ENCODE assay signal across 19 cellular contexts in the genomic region with DNA sequence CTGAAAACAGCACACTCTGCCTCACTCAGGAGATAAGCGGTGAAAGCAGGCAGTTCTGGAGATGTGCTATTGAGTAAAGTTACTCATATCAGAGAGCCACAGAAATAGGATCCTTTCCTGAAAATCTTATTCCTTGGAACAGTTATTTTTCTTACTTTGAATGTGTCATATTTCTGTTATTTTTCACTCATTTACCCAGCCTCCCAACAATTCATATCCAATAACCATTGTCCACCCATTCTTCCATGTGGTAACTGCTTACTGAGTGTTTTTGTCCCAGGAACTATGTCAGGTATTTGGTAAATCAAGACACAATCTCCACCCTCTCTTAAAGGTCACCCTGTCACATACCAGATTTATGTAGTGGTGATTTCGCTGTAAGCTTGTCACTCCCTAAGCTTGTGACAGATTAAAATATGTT.
A peak's percentile ranks its signal among the peaks of the same experiment; 100 is the strongest.
DNase-seq lines count a peak whose midpoint lies in the region; ATAC-seq and TF ChIP-seq lines count a peak whose summit lies in the region.
"Had no signal": no experiment of that assay in that cellular context is flagged by ENCODE, and none has a peak within 500 bp of the region (broad histone marks: within the 10 kb centered on the region; RNA-seq: fewer than 3 reads in every experiment).

No MANE protein-coding gene starts in this region.

- RAD21 ChIA-PET in HCT116 (lab: Charles Lee; ENCODE audit: low non-redundant PET in 1 of 2, low total read pairs in 2 of 2, uncharacterized antibody in 2 of 2, unreplicated experiment in 2 of 2): no interaction called here

- H3K27me3 ChIP-seq in HCT116 (ENCODE audit: insufficient read depth, low read length) (no peaks in the 10 kb centered on the region), left lung (no peaks in the 10 kb centered on the region)
- H3K27me3 ChIP-seq: BLaER1 treated with 17β-estradiol and CSF1 and Interleukin-3, amounts not matched to agents 10 nM and 100 nM; breast epithelium; dorsolateral prefrontal cortex had no signal

- no peak overlapping the region for H2AFZ ChIP-seq in HCT116 (ENCODE audit: low read depth, low read length, poor library complexity, severe bottlenecking)

- no peaks in the 10 kb centered on the region for H4K20me1 ChIP-seq in HCT116 (ENCODE audit: insufficient read depth)
- H4K20me1 ChIP-seq: BLaER1 treated with 17β-estradiol and CSF1 and Interleukin-3, amounts not matched to agents 10 nM and 100 nM had no signal

- intact Hi-C loops in HCT116 (cut with micrococcal nuclease) (no loop called here), left lung (cut with DNase I) (no loop called here)
- intact Hi-C loops in activated CD4-positive, alpha-beta memory T cell treated with anti-CD3 and anti-CD28 coated beads for 36 hours (cut with micrococcal nuclease): no loop called here

- POLR2A ChIA-PET in HCT116 (lab: Charles Lee): no interaction called here
- POLR2A ChIA-PET in activated CD4-positive, alpha-beta memory T cell treated with anti-CD3 and anti-CD28 coated beads for 36 hours (lab: Charles Lee): no interaction called here

- peaks cover 6% of the 10 kb centered on the region for H3K4me1 Mint-ChIP-seq in stimulated activated effector memory CD8-positive, alpha-beta T cell treated with anti-CD3 and anti-CD28 coated beads, Interleukin-12 subunit alpha, Interleukin-12 subunit beta, amount 100 ng/mL, for 72 hours
- peaks cover 10% of the 10 kb centered on the region for H3K4me1 Mint-ChIP-seq in activated CD4-positive, alpha-beta memory T cell treated with anti-CD3 and anti-CD28 coated beads for 36 hours (ENCODE audit: low read depth)

- H3K36me3 Mint-ChIP-seq in stimulated activated effector memory CD8-positive, alpha-beta T cell treated with anti-CD3 and anti-CD28 coated beads, Interleukin-12 subunit alpha, Interleukin-12 subunit beta, amount 100 ng/mL, for 72 hours: peaks cover 34% of the 10 kb centered on the region
- H3K36me3 Mint-ChIP-seq in activated CD4-positive, alpha-beta memory T cell treated with anti-CD3 and anti-CD28 coated beads for 36 hours: peaks cover 20% of the 10 kb centered on the region

- ATAC-seq in HCT116 (no peak), left lung (peak; percentile 39), GM21423 (IDR thresholded peaks at IDR 0.05; ENCODE audit: unreplicated experiment) (no peak)
- ATAC-seq in stimulated activated effector memory CD8-positive, alpha-beta T cell treated with anti-CD3 and anti-CD28 coated beads, Interleukin-12 subunit alpha, Interleukin-12 subunit beta, amount 100 ng/mL, for 72 hours: no peak
- ATAC-seq: naive thymus-derived CD4-positive, alpha-beta T cell had no signal

- no peak for TF ChIP-seq RAD21 in HCT116 (IDR thresholded peaks at IDR 0.05; ENCODE audit: low read depth)

- CTCF ChIA-PET in HCT116 (lab: Charles Lee): no interaction called here
- CTCF ChIA-PET in activated CD4-positive, alpha-beta memory T cell treated with anti-CD3 and anti-CD28 coated beads for 36 hours (lab: Charles Lee): no interaction called here

- no peaks in the 10 kb centered on the region for H3K9me2 ChIP-seq in HCT116 (ENCODE audit: insufficient read depth)

- no peak for DNase-seq in HCT116 (ENCODE audit: low read depth, low spot score)
- peak; percentile 58 for DNase-seq in amniotic epithelial cell (ENCODE audit: low read depth)
- no peak for DNase-seq in left lung
- no peak for DNase-seq in stimulated activated effector memory CD8-positive, alpha-beta T cell treated with anti-CD3 and anti-CD28 coated beads, Interleukin-12 subunit alpha, Interleukin-12 subunit beta, amount 100 ng/mL, for 72 hours (ENCODE audit: low spot score in 2 of 2)
- DNase-seq in germinal center (ENCODE audit: low spot score): no peak
- DNase-seq in activated CD4-positive, alpha-beta memory T cell treated with anti-CD3 and anti-CD28 coated beads for 36 hours: no peak
- DNase-seq: activated CD4-positive, alpha-beta T cell treated with anti-CD3 and anti-CD28 coated beads, Interleukin-2, amount 10 ng/mL, durations not matched to agents 7 days and 5 days; dorsolateral prefrontal cortex; GDM1; naive thymus-derived CD4-positive, alpha-beta T cell; NCI-H187; NCI-H345; NK-92 treated with Interleukin-12 subunit alpha and Interleukin-12 subunit beta, amount 100 ng/mL, for 24 hours; posterior cingulate gyrus had no signal

- H3K27ac ChIP-seq in HCT116 (ENCODE audit: low read depth, low read length) (no peak overlapping the region), left lung (no peak overlapping the region)
- H3K27ac ChIP-seq: BLaER1 treated with 17β-estradiol and CSF1 and Interleukin-3, amounts not matched to agents 10 nM and 100 nM; breast epithelium; thoracic aorta had no signal

- H3K9me3 ChIP-seq in HCT116 (ENCODE audit: control insufficient read depth in 1 of 2, insufficient read depth in 1 of 2, low read depth in 1 of 2, low read length in 2 of 2): no peaks in the 10 kb centered on the region
- H3K9me3 ChIP-seq in left lung: no peaks in the 10 kb centered on the region
- H3K9me3 ChIP-seq: breast epithelium, thoracic aorta had no signal

- peak overlapping the region; percentile 17 for H3K27ac Mint-ChIP-seq in stimulated activated effector memory CD8-positive, alpha-beta T cell treated with anti-CD3 and anti-CD28 coated beads, Interleukin-12 subunit alpha, Interleukin-12 subunit beta, amount 100 ng/mL, for 72 hours
- H3K27ac Mint-ChIP-seq in activated CD4-positive, alpha-beta memory T cell treated with anti-CD3 and anti-CD28 coated beads for 36 hours: no peak overlapping the region
- H3K27ac Mint-ChIP-seq: activated CD4-positive, alpha-beta T cell treated with anti-CD3 and anti-CD28 coated beads, Interleukin-2, amount 10 ng/mL, durations not matched to agents 7 days and 5 days; activated naive CD4-positive, alpha-beta T cell treated with anti-CD3 and anti-CD28 coated beads, Interleukin-2, amount 50 U/mL, for 24 hours; naive thymus-derived CD4-positive, alpha-beta T cell had no signal

- H3K4me3 Mint-ChIP-seq in stimulated activated effector memory CD8-positive, alpha-beta T cell treated with anti-CD3 and anti-CD28 coated beads, Interleukin-12 subunit alpha, Interleukin-12 subunit beta, amount 100 ng/mL, for 72 hours: no peak overlapping the region
- H3K4me3 Mint-ChIP-seq in activated CD4-positive, alpha-beta memory T cell treated with anti-CD3 and anti-CD28 coated beads for 36 hours: no peak overlapping the region
- H3K4me3 Mint-ChIP-seq: activated CD4-positive, alpha-beta T cell treated with anti-CD3 and anti-CD28 coated beads, Interleukin-2, amount 10 ng/mL, durations not matched to agents 7 days and 5 days; activated naive CD4-positive, alpha-beta T cell treated with anti-CD3 and anti-CD28 coated beads, Interleukin-2, amount 50 U/mL, for 24 hours; naive thymus-derived CD4-positive, alpha-beta T cell had no signal

- H3K4me1 ChIP-seq in HCT116 (ENCODE audit: control insufficient read depth in 1 of 2, insufficient read depth in 2 of 2, low read length in 2 of 2) (peaks cover 27 to 41% of the 10 kb centered on the region in 2 experiments), left lung (peaks cover 5 to 20% of the 10 kb centered on the region in 2 donors)

- H3K36me3 ChIP-seq in HCT116 (ENCODE audit: control insufficient read depth in 1 of 2, insufficient read depth in 2 of 2, low read length in 2 of 2) (peaks cover 0 to 12% of the 10 kb centered on the region in 2 experiments; a peak in 1 of 4 replicates), left lung (peaks cover 0 to 28% of the 10 kb centered on the region in 2 donors)
- H3K36me3 ChIP-seq: breast epithelium had no signal

- peak overlapping the region; percentile 42; the same call in 1 of the 2 replicates for H3K4me2 ChIP-seq in HCT116 (ENCODE audit: low read length)
- H3K4me2 ChIP-seq: BLaER1 treated with 17β-estradiol and CSF1 and Interleukin-3, amounts not matched to agents 10 nM and 100 nM had no signal

- TF ChIP-seq CTCF in HCT116 (IDR thresholded peaks at IDR 0.05 in 2 of 3, conservative IDR thresholded peaks at IDR 0.05 in 1 of 3; ENCODE audit: borderline replicate concordance in 1 of 3, insufficient read depth in 1 of 3, low read depth in 2 of 3, low read length in 2 of 3) (no peak), left lung (IDR thresholded peaks at IDR 0.05) (no peak)

- H3K4me3 ChIP-seq in HCT116 (replicated peaks in 1 of 2; ENCODE audit: low read depth in 1 of 2, low read length in 2 of 2) (no peak overlapping the region), left lung (no peak overlapping the region)
- H3K4me3 ChIP-seq: BLaER1 treated with 17β-estradiol and CSF1 and Interleukin-3, amounts not matched to agents 10 nM and 100 nM; breast epithelium; dorsolateral prefrontal cortex; thoracic aorta had no signal

- no peaks in the 10 kb centered on the region for H3K9me3 Mint-ChIP-seq in stimulated activated effector memory CD8-positive, alpha-beta T cell treated with anti-CD3 and anti-CD28 coated beads, Interleukin-12 subunit alpha, Interleukin-12 subunit beta, amount 100 ng/mL, for 72 hours
- no peaks in the 10 kb centered on the region for H3K9me3 Mint-ChIP-seq in activated CD4-positive, alpha-beta memory T cell treated with anti-CD3 and anti-CD28 coated beads for 36 hours

- no peak for TF ChIP-seq POLR2A in HCT116 (IDR thresholded peaks at IDR 0.05; ENCODE audit: borderline replicate concordance, extremely low read depth, insufficient read depth, insufficient read length)

- no TSS peak for BruUV-seq in HCT116 (replicated peaks; lab: Mats Ljungman, UMichigan)

- H3K27me3 Mint-ChIP-seq in activated CD4-positive, alpha-beta memory T cell treated with anti-CD3 and anti-CD28 coated beads for 36 hours: no peaks in the 10 kb centered on the region
- H3K27me3 Mint-ChIP-seq: activated CD4-positive, alpha-beta T cell treated with anti-CD3 and anti-CD28 coated beads, Interleukin-2, amount 10 ng/mL, durations not matched to agents 7 days and 5 days; activated naive CD4-positive, alpha-beta T cell treated with anti-CD3 and anti-CD28 coated beads, Interleukin-2, amount 50 U/mL, for 24 hours; naive thymus-derived CD4-positive, alpha-beta T cell had no signal

- H3K9ac ChIP-seq in HCT116 (ENCODE audit: low read length): no peak overlapping the region
- H3K9ac ChIP-seq: BLaER1 treated with 17β-estradiol and CSF1 and Interleukin-3, amounts not matched to agents 10 nM and 100 nM had no signal

- peaks cover 5% of the 10 kb centered on the region; the same call in 1 of the 2 replicates for H3K79me2 ChIP-seq in HCT116 (ENCODE audit: insufficient read depth, low read length)

TF ChIP-seq in HCT116, 20 proteins besides CTCF, POLR2A, EP300 and RAD21 (continues in another document):
- no peak for TF ChIP-seq JUND (IDR thresholded peaks at IDR 0.05)
- TF ChIP-seq EZH2 (IDR thresholded peaks at IDR 0.05): no peak
- no peak for TF ChIP-seq CBX3 (IDR thresholded peaks at IDR 0.05; ENCODE audit: low read depth)
- no peak for TF ChIP-seq FOSL1 (IDR thresholded peaks at IDR 0.05; ENCODE audit: low read depth)
- TF ChIP-seq CEBPB (IDR thresholded peaks at IDR 0.05; ENCODE audit: low read depth): no peak
- TF ChIP-seq ZNF274 (IDR thresholded peaks at IDR 0.05; ENCODE audit: low read depth, low read length): no peak
- TF ChIP-seq, protein P1, sequence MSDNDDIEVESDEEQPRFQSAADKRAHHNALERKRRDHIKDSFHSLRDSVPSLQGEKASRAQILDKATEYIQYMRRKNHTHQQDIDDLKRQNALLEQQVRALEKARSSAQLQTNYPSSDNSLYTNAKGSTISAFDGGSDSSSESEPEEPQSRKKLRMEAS (IDR thresholded peaks at IDR 0.05): no peak
- no peak for TF ChIP-seq ELF1 (IDR thresholded peaks at IDR 0.05; ENCODE audit: borderline replicate concordance, low read depth)
